Comparison of ENCODE assay signal across 8 cellular contexts in the genomic region with DNA sequence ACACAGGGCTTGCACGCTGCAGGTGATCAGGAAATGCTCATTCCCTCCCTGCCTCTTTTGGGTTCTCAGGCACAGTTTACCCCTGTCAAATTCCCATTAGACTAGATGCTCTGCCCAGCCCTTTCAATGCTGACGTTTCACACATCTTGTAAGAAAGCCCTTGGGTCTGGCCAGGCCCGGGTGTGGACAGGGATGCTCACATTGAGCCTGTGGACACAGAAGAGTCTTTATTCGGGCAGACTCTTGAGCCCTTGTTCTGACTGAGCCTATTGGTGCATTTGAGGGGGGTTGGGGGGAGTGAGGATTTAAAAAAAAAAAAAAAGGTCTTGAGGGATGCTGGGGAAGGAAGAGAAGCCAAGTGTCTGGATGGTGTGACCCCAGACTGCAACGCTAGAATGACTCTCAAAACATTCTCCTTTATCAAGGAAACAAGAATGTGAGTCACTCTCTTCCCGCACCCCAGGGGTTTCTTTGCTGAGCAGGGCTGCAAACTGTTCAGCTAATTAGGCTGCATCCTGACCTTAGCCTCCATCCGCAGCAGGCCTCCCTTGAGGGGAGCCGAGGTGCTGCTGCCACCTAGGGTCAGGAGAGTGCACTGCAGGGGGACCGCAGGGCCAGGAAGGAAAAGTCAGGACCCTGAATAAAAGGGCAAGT. TPM values are rescaled to one million over a fixed set of nuclear protein-coding genes. Genes with fewer than 3 reads are reported as not detected.
DNase-seq lines count a peak whose midpoint lies in the region; ATAC-seq lines count a peak whose summit lies in the region.

No MANE protein-coding gene starts in this region.

- H3K27ac Mint-ChIP-seq in activated naive CD4-positive, alpha-beta T cell treated with anti-CD3 and anti-CD28 coated beads for 36 hours: no peak overlapping the region

- intact Hi-C loops in activated naive CD4-positive, alpha-beta T cell treated with anti-CD3 and anti-CD28 coated beads for 36 hours (cut with micrococcal nuclease): loop anchor here (1.0 to 10.0 kb wide), 5 partner anchors 470 to 1186 kb away; partner anchors contain the start of gene CXCL12
- intact Hi-C loops in Right ventricle myocardium inferior (cut with DNase I) (loop anchor here (10.0 kb wide), 1 partner anchor 133 kb away; no protein-coding TSS in a partner anchor), posterior vena cava (cut with DNase I) (loop anchor here in 1 of 2 donors (5.0 to 10.0 kb wide), 3 partner anchors 283 to 1183 kb away; partner anchors contain the start of gene CXCL12)

- no peak overlapping the region for H3K9ac ChIP-seq in BLaER1 treated with 17β-estradiol and CSF1 and Interleukin-3, amounts not matched to agents 10 nM and 100 nM

- H3K27me3 ChIP-seq in BLaER1 treated with 17β-estradiol and CSF1 and Interleukin-3, amounts not matched to agents 10 nM and 100 nM: peaks cover 0 to under 1% (median 0%) of the 10 kb centered on the region in 11 experiments; a peak in 1 of 22 replicates
- no peaks in the 10 kb centered on the region for H3K27me3 ChIP-seq in SJCRH30

- peak overlapping the region in 10 of 11 experiments; percentile 8 to 66 (median 46); a peak in 15 of 22 replicates for H3K4me2 ChIP-seq in BLaER1 treated with 17β-estradiol and CSF1 and Interleukin-3, amounts not matched to agents 10 nM and 100 nM

- no peaks in the 10 kb centered on the region for H3K36me3 ChIP-seq in BLaER1 treated with 17β-estradiol and CSF1 and Interleukin-3, amounts not matched to agents 10 nM and 100 nM
- H3K36me3 ChIP-seq in SJCRH30: no peaks in the 10 kb centered on the region

- no peak overlapping the region for H3K27ac ChIP-seq in BLaER1 treated with 17β-estradiol and CSF1 and Interleukin-3, amounts not matched to agents 10 nM and 100 nM
- no peak overlapping the region for H3K27ac ChIP-seq in SJCRH30

- H3K4me1 Mint-ChIP-seq in activated naive CD4-positive, alpha-beta T cell treated with anti-CD3 and anti-CD28 coated beads for 36 hours (ENCODE audit: low read depth): no peaks in the 10 kb centered on the region

- no peaks in the 10 kb centered on the region for H3K9me3 Mint-ChIP-seq in activated naive CD4-positive, alpha-beta T cell treated with anti-CD3 and anti-CD28 coated beads for 36 hours

- H4K20me1 ChIP-seq in BLaER1 treated with 17β-estradiol and CSF1 and Interleukin-3, amounts not matched to agents 10 nM and 100 nM: no peaks in the 10 kb centered on the region

- no peak overlapping the region for H3K4me3 Mint-ChIP-seq in activated naive CD4-positive, alpha-beta T cell treated with anti-CD3 and anti-CD28 coated beads for 36 hours

- CTCF ChIA-PET in activated naive CD4-positive, alpha-beta T cell treated with anti-CD3 and anti-CD28 coated beads for 36 hours (lab: Charles Lee): interaction anchor here (0.6 to 1.8 kb wide), 8 partner anchors 9 to 296 kb away, joined by 3 to 8 read pairs (median 4); no protein-coding TSS in a partner anchor

- peaks cover 26 to 81% (median 73%) of the 10 kb centered on the region in 10 experiments for H3K4me1 ChIP-seq in BLaER1 treated with 17β-estradiol and CSF1 and Interleukin-3, amounts not matched to agents 10 nM and 100 nM
- no peaks in the 10 kb centered on the region for H3K4me1 ChIP-seq in SJCRH30

- H3K9me3 ChIP-seq in BLaER1 treated with 17β-estradiol and CSF1 and Interleukin-3, amounts not matched to agents 10 nM and 100 nM (replicated peaks in 1 of 11): no peaks in the 10 kb centered on the region
- no peaks in the 10 kb centered on the region for H3K9me3 ChIP-seq in SJCRH30 (replicated peaks)

- no peaks in the 10 kb centered on the region for H3K36me3 Mint-ChIP-seq in activated naive CD4-positive, alpha-beta T cell treated with anti-CD3 and anti-CD28 coated beads for 36 hours (ENCODE audit: low read depth)

- H3K4me3 ChIP-seq in BLaER1 treated with 17β-estradiol and CSF1 and Interleukin-3, amounts not matched to agents 10 nM and 100 nM: no peak overlapping the region
- no peak overlapping the region for H3K4me3 ChIP-seq in SJCRH30

- ATAC-seq in GM18909 (IDR thresholded peaks at IDR 0.05; ENCODE audit: poor library complexity, unreplicated experiment) (peak; percentile 83), HG03442 (IDR thresholded peaks at IDR 0.05; ENCODE audit: unreplicated experiment) (peak; percentile 77), Right ventricle myocardium inferior (peak; percentile 92)

- peaks cover 3% of the 10 kb centered on the region for H3K27me3 Mint-ChIP-seq in activated naive CD4-positive, alpha-beta T cell treated with anti-CD3 and anti-CD28 coated beads for 36 hours (ENCODE audit: low read depth)

- DNase-seq in SJCRH30 (peak; percentile 19 to 52), Right ventricle myocardium inferior (ENCODE audit: missing footprints) (peak; percentile 88), posterior vena cava (ENCODE audit: low spot score) (peak; percentile 89), SHP77 (lab: John Stamatoyannopoulos, UW) (no peak)
- DNase-seq in activated naive CD4-positive, alpha-beta T cell treated with anti-CD3 and anti-CD28 coated beads for 36 hours: peak; percentile 76

RNA-seq across cellular contexts. Expression of gene TMEM72, which starts 53.6 kb away (rescaled TPM):
- 0.02 TPM in 1 of 2 replicates, not detected in the other for total RNA-seq in SJCRH30 (2014; rRNA removed; shearing (Covaris generic))
- total RNA-seq in activated naive CD4-positive, alpha-beta T cell treated with anti-CD3 and anti-CD28 coated beads for 36 hours: not detected
- not detected for total RNA-seq in Right ventricle myocardium inferior
- not detected for total RNA-seq in posterior vena cava

Comparison
In these comparisons a context has a peak if more than half of its experiments do, and no peak if none do; other contexts are left out.
1. DNase-seq: peak in SJCRH30 (2 of 2), activated naive CD4-positive, alpha-beta T cell treated with anti-CD3 and anti-CD28 coated beads for 36 hours (single experiment), Right ventricle myocardium inferior (single experiment) and posterior vena cava (single experiment); none in SHP77 (0 of 2).
2. Peak in every context shown above with its lines, with median percentiles within 50 percentile points of each other: ATAC-seq.